ENCODE assay signal across 8 cellular contexts in the genomic region with DNA sequence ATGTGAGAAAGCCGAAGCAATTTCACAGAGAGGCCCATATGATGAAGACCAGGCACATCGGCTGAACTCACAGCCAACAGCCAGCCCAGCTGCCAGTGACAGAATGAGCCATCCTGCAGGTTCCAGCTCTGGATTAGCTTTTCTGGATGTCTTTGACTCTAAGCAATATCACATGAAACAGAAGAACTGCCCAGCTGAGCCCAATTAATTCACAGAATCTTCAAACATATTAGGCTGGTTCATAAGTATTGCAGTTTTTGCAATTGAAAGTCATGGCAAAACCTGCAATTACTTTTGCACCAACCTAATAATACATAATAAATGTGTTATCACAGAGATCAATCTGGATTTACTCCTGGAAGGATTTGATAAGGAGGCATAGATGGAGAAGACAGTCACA.
"Had no signal": no experiment of that assay in that cellular context is flagged by ENCODE, and none has a peak within 500 bp of the region (broad histone marks: within the 10 kb centered on the region; RNA-seq: fewer than 3 reads in every experiment).

No MANE protein-coding gene starts in this region.

- H3K27ac Mint-ChIP-seq: IgD-negative memory B cell had no signal

- DNase-seq: IMR-90, KBM-7, KG1 had no signal

- H3K27me3 Mint-ChIP-seq: IgD-negative memory B cell had no signal

- FAIRE-seq: HTR-8/SVneo had no signal

- ATAC-seq: K562 had no signal

- H3K4me3 ChIP-seq: K562 had no signal

- H3K36me3 Mint-ChIP-seq: IgD-negative memory B cell had no signal

- H3K4me1 Mint-ChIP-seq: IgD-negative memory B cell had no signal

- H3K27ac ChIP-seq: HL-60, KMS-11 had no signal

- H3K4me2 ChIP-seq: KMS-11 had no signal

- H3K9ac ChIP-seq: KMS-11 had no signal
